Comparison of ENCODE assay signal across 9 cellular contexts in the genomic region with DNA sequence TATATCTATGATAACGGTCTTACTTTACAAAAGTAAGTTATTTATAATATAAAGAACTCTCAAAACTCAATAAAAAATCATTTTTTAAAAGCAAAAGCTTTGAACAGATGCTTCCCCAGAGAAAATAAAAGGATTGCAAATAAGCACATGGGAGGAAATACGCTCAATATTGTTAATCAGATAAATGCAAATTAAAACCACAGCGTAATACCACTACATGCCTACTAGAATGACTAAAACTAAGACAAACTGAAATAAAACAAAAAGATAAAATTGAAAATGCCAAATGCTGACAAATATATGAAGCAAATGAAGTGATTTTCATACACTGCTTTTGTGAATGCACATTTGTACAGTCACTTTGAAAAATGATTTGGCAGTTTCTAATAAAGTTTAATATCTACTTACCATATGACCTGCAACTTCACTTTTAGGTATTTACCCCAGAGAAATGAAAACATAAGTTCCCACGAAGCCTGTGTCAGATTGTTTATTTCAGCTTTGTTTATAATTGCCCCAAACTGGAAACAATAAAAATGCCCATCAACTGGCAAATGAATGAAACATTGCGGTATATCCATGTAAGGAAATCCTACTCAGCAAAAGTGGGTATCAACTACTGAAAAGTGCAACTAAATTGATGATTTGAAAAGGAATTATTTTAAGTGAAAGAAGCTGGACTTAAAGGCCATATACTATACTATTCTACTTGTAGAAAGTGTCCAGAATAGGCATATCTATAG.
"Had no signal": no experiment of that assay in that cellular context is flagged by ENCODE, and none has a peak within 500 bp of the region (broad histone marks: within the 10 kb centered on the region; RNA-seq: fewer than 3 reads in every experiment).

No MANE protein-coding gene starts in this region.

- H3K4me3 ChIP-seq: GM23248, HAP-1 had no signal

- H3K4me1 ChIP-seq: HAP-1 had no signal

- DNase-seq: GM23248, GOT3, H7, KBM-7 had no signal

- H2AFZ ChIP-seq: GM23248 had no signal

- H3K9me3 ChIP-seq: HAP-1 had no signal

- H3K4me2 ChIP-seq: KMS-11 had no signal

- ATAC-seq: HCT116, HepG2 had no signal

- H3K27ac ChIP-seq: GM23248, HL-60, KMS-11 had no signal

- H3K9ac ChIP-seq: GM23248, KMS-11 had no signal

- H3K36me3 ChIP-seq: HAP-1 had no signal
